20 cellular contexts compared by ENCODE assay signal in the genomic region with DNA sequence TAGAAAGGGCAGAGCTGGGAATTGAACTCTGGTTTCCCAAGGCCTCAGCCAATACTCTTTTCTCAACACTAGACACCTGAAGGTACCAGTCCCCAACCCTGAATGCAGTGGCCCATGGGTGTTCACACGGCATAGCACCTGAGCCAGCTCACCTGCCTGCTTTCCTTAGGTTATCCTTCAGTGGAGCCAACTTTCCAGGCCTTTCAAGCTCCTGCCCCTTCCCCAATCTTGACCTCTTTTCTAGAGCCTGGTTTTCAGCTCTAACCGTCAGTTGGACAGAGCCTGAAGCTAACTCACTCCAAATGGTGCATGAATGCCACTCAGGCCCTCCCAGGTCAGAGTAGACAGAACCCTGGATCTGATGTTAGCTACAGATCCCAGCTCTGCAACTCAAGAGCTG.
"Had no signal": no experiment of that assay in that cellular context is flagged by ENCODE, and none has a peak within 500 bp of the region (broad histone marks: within the 10 kb centered on the region; RNA-seq: fewer than 3 reads in every experiment).

No MANE protein-coding gene starts in this region.

- DNase-seq: effector memory CD8-positive, alpha-beta T cell; foreskin keratinocyte; kidney; left cardiac atrium; left ventricle myocardium superior; naive thymus-derived CD4-positive, alpha-beta T cell; posterior cingulate gyrus; spleen; stimulated activated CD4-positive, alpha-beta T cell treated with anti-CD3 and anti-CD28 coated beads, Interleukin-15, amount 100 ng/mL, for 24 hours; stimulated activated CD4-positive, alpha-beta T cell treated with anti-CD3 and anti-CD28 coated beads, Interleukin-1b, Interleukin-23, amount 100 ng/mL, for 48 hours; stimulated activated CD4-positive, alpha-beta T cell treated with anti-CD3 and anti-CD28 coated beads, Interleukin-4, amount 100 ng/mL, for 24 hours; testis had no signal

- H3K9me3 ChIP-seq: neutrophil, spleen, testis, tibial nerve had no signal

- H3K4me1 Mint-ChIP-seq: stimulated activated memory B cell treated with anti-CD40 and anti-IgM and Interleukin-4, amounts not matched to agents 10 μg/mL and 1 μg/mL and 100 μg/mL, for 72 hours had no signal

- H3K4me3 ChIP-seq: lung, spleen, testis, tibial nerve had no signal

- H3K27ac Mint-ChIP-seq: dendritic cell treated with granulocyte-macrophage colony-stimulating factor and Interleukin-4, amounts not matched to agents 40 ng/mL and 50 ng/mL, for 4 days; effector memory CD8-positive, alpha-beta T cell; naive thymus-derived CD4-positive, alpha-beta T cell; stimulated activated memory B cell treated with anti-CD40 and anti-IgM and Interleukin-4, amounts not matched to agents 10 μg/mL and 1 μg/mL and 100 μg/mL, for 72 hours; stimulated activated naive CD8-positive, alpha-beta T cell treated with anti-CD3 and anti-CD28 coated beads, Interleukin-15, Interleukin-2, amounts not matched to agents 100 ng/mL and 50 ng/mL, for 24 hours had no signal

- FAIRE-seq: colon, kidney had no signal

- H3K27me3 ChIP-seq: testis, tibial nerve had no signal

- H3K36me3 Mint-ChIP-seq: naive thymus-derived CD4-positive, alpha-beta T cell; stimulated activated memory B cell treated with anti-CD40 and anti-IgM and Interleukin-4, amounts not matched to agents 10 μg/mL and 1 μg/mL and 100 μg/mL, for 72 hours had no signal

- H3K27ac ChIP-seq: epithelial cell of prostate, foreskin keratinocyte, neutrophil, spleen, testis, tibial nerve had no signal

- H3K36me3 ChIP-seq: neutrophil, spleen, tibial nerve had no signal

- H3K4me1 ChIP-seq: foreskin keratinocyte, spleen, testis had no signal

- H3K4me3 Mint-ChIP-seq: dendritic cell treated with granulocyte-macrophage colony-stimulating factor and Interleukin-4, amounts not matched to agents 40 ng/mL and 50 ng/mL, for 4 days; effector memory CD8-positive, alpha-beta T cell; naive thymus-derived CD4-positive, alpha-beta T cell; stimulated activated memory B cell treated with anti-CD40 and anti-IgM and Interleukin-4, amounts not matched to agents 10 μg/mL and 1 μg/mL and 100 μg/mL, for 72 hours; stimulated activated naive CD8-positive, alpha-beta T cell treated with anti-CD3 and anti-CD28 coated beads, Interleukin-15, Interleukin-2, amounts not matched to agents 100 ng/mL and 50 ng/mL, for 24 hours had no signal

- H3K9me3 Mint-ChIP-seq: dendritic cell treated with granulocyte-macrophage colony-stimulating factor and Interleukin-4, amounts not matched to agents 40 ng/mL and 50 ng/mL, for 4 days; effector memory CD8-positive, alpha-beta T cell; naive thymus-derived CD4-positive, alpha-beta T cell; stimulated activated naive CD8-positive, alpha-beta T cell treated with anti-CD3 and anti-CD28 coated beads, Interleukin-15, Interleukin-2, amounts not matched to agents 100 ng/mL and 50 ng/mL, for 24 hours had no signal
